14 cellular contexts compared by ENCODE assay signal in the genomic region with DNA sequence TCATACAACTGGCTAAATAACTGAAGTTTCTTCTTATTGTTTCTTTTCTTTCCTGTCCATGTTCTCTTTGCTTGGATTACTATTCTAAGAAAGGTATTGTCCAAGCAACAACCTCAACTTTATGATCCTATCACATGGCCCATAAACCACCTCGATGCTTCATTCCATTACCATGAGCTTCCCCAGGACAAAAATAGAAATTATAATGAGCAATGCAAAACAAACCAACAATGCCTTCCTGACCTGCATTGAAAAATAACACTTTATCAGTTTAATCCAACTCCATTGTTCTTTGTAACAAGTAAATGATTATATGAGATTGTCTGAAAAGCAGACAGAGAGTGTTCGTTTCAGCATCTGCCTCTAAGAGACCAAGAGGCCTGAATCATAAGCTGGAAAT.
DNase-seq lines count a peak whose midpoint lies in the region; ATAC-seq and TF ChIP-seq lines count a peak whose summit lies in the region.
"Had no signal": no experiment of that assay in that cellular context is flagged by ENCODE, and none has a peak within 500 bp of the region (broad histone marks: within the 10 kb centered on the region; RNA-seq: fewer than 3 reads in every experiment).

No MANE protein-coding gene starts in this region.

- no peak overlapping the region for H3K23ac ChIP-seq in mesenchymal stem cell (ENCODE audit: low read length in 2 of 2)

- no peak overlapping the region for H3K4ac ChIP-seq in mesenchymal stem cell (ENCODE audit: low read depth in 1 of 2, low read length in 2 of 2)

- DNase-seq in astrocyte of the hippocampus (ENCODE audit: low read depth, low spot score) (peak; percentile 7), epithelial cell of prostate (ENCODE audit: low read depth, low spot score) (no peak), left colon (no peak), thyroid gland (no peak), NCI-H2227 (lab: John Stamatoyannopoulos, UW; ENCODE audit: unreplicated experiment) (no peak), mesenchymal stem cell (no peak)
- DNase-seq: ACHN; CD4-positive, CD25-positive, alpha-beta regulatory T cell; DMS53; GF-D8; H7 had no signal

- TF ChIP-seq CTCF in thyroid gland (IDR thresholded peaks at IDR 0.05): no peak

- TF ChIP-seq POLR2A in thyroid gland (IDR thresholded peaks at IDR 0.05): no peak

- H3K9me3 ChIP-seq in thyroid gland: no peaks in the 10 kb centered on the region
- no peaks in the 10 kb centered on the region for H3K9me3 ChIP-seq in mesenchymal stem cell (ENCODE audit: control insufficient read depth, low read length)
- H3K9me3 ChIP-seq: BLaER1 treated with 17β-estradiol and CSF1 and Interleukin-3, amounts not matched to agents 10 nM and 100 nM had no signal

- H4K91ac ChIP-seq in mesenchymal stem cell (ENCODE audit: low read length): no peak overlapping the region

- no peak overlapping the region for H3K4me2 ChIP-seq in mesenchymal stem cell (ENCODE audit: low read length, poor library complexity, severe bottlenecking)
- H3K4me2 ChIP-seq: BLaER1 treated with 17β-estradiol and CSF1 and Interleukin-3, amounts not matched to agents 10 nM and 100 nM; GM23338 had no signal

- H3K18ac ChIP-seq in mesenchymal stem cell (ENCODE audit: low read depth in 1 of 2, low read length in 2 of 2): no peak overlapping the region

- no peak overlapping the region for H2BK12ac ChIP-seq in mesenchymal stem cell (ENCODE audit: low read length in 2 of 2)

- WGBS in thyroid gland, 2 donors: 81 to 83% methylated on average over 2 of the region's 2 CpGs
- WGBS in mesenchymal stem cell: 65% methylated on average over 2 of the region's 2 CpGs

- H2BK5ac ChIP-seq in mesenchymal stem cell (ENCODE audit: low read depth, low read length, poor library complexity, severe bottlenecking): no peak overlapping the region

- H2AK5ac ChIP-seq in mesenchymal stem cell (ENCODE audit: low read length, severe bottlenecking): no peak overlapping the region

- no peak overlapping the region for H4K8ac ChIP-seq in mesenchymal stem cell (ENCODE audit: low read length)

- H2BK15ac ChIP-seq in mesenchymal stem cell (ENCODE audit: low read depth, poor library complexity, severe bottlenecking): no peak overlapping the region

- ATAC-seq in left colon (peak; percentile 48), GM19397 (IDR thresholded peaks at IDR 0.05; ENCODE audit: unreplicated experiment) (no peak)
- ATAC-seq: GM23338 had no signal

- H2AFZ ChIP-seq in mesenchymal stem cell (ENCODE audit: low read depth, low read length): no peak overlapping the region
- H2AFZ ChIP-seq: GM23338 had no signal

- no peak overlapping the region for H2BK120ac ChIP-seq in mesenchymal stem cell (ENCODE audit: low read depth, low read length)

- H3K4me1 ChIP-seq in thyroid gland: no peaks in the 10 kb centered on the region
- no peaks in the 10 kb centered on the region for H3K4me1 ChIP-seq in mesenchymal stem cell (ENCODE audit: control insufficient read depth, insufficient read depth, low read depth, low read length)

- H3K79me1 ChIP-seq in mesenchymal stem cell (replicated peaks; ENCODE audit: low read length, poor library complexity, severe bottlenecking): no peaks in the 10 kb centered on the region

- no peaks in the 10 kb centered on the region for H3K27me3 ChIP-seq in thyroid gland
- H3K27me3 ChIP-seq in mesenchymal stem cell (ENCODE audit: control insufficient read depth in 1 of 2, insufficient read depth in 1 of 2, low read length in 2 of 2): peaks cover 0 to 29% of the 10 kb centered on the region in 2 experiments

- H3K36me3 ChIP-seq in thyroid gland: no peaks in the 10 kb centered on the region
- no peaks in the 10 kb centered on the region for H3K36me3 ChIP-seq in mesenchymal stem cell (ENCODE audit: control insufficient read depth in 1 of 2, insufficient read depth in 2 of 2, low read depth in 1 of 2, low read length in 2 of 2)
- H3K36me3 ChIP-seq: BLaER1 treated with 17β-estradiol and CSF1 and Interleukin-3, amounts not matched to agents 10 nM and 100 nM had no signal

- H3K4me3 ChIP-seq in thyroid gland (replicated peaks in 1 of 3) (no peak overlapping the region), mesenchymal stem cell (ENCODE audit: insufficient read depth in 1 of 2, low read depth in 1 of 2, low read length in 2 of 2) (no peak overlapping the region)
- H3K4me3 ChIP-seq: BLaER1 treated with 17β-estradiol and CSF1 and Interleukin-3, amounts not matched to agents 10 nM and 100 nM; GM23338 had no signal

- H3K14ac ChIP-seq in mesenchymal stem cell (ENCODE audit: low read length in 2 of 2): no peak overlapping the region

- no peak overlapping the region for H3K9ac ChIP-seq in mesenchymal stem cell (ENCODE audit: low read length)
- H3K9ac ChIP-seq: BLaER1 treated with 17β-estradiol and CSF1 and Interleukin-3, amounts not matched to agents 10 nM and 100 nM had no signal

- intact Hi-C loops in left colon (cut with DNase I, micrococcal nuclease): no loop called here
- intact Hi-C loops in thyroid gland (cut with DNase I): no loop called here

- H3K27ac ChIP-seq in epithelial cell of prostate (peak overlapping the region; percentile 51), thyroid gland (no peak overlapping the region), mesenchymal stem cell (ENCODE audit: low read length, poor library complexity, severe bottlenecking) (no peak overlapping the region)
- H3K27ac ChIP-seq: BLaER1 treated with 17β-estradiol and CSF1 and Interleukin-3, amounts not matched to agents 10 nM and 100 nM had no signal
